10 cellular contexts compared by ENCODE assay signal in genomic region chr21:16534408-16535099, GRCh38.
DNase-seq lines count a peak whose midpoint lies in the region; ATAC-seq and TF ChIP-seq lines count a peak whose summit lies in the region.
"Had no signal": no experiment of that assay in that cellular context is flagged by ENCODE, and none has a peak within 500 bp of the region (broad histone marks: within the 10 kb centered on the region; RNA-seq: fewer than 3 reads in every experiment).

No MANE protein-coding gene starts in this region.

- H3K27me3 ChIP-seq in endocrine pancreas (ENCODE audit: control insufficient read depth, insufficient read depth, low read length), result no peaks in the 10 kb centered on the region

- no peaks in the 10 kb centered on the region for H3K9me3 ChIP-seq in endocrine pancreas (ENCODE audit: control insufficient read depth, low read length)

- TF ChIP-seq CTCF in progenitor cell of endocrine pancreas (IDR thresholded peaks at IDR 0.05; ENCODE audit: unreplicated experiment), result no peak

- H3K36me3 Mint-ChIP-seq in progenitor cell of endocrine pancreas (ENCODE audit: insufficient read depth), result peaks cover 2% of the 10 kb centered on the region
- H3K36me3 Mint-ChIP-seq in activated T-cell treated with anti-CD3 and anti-CD28 coated beads, Interleukin-2, amount 50 U/mL, for 4 hours (ENCODE audit: insufficient read depth), result no peaks in the 10 kb centered on the region
- H3K36me3 Mint-ChIP-seq: IgD-negative memory B cell had no signal

- peaks cover 3% of the 10 kb centered on the region for H3K4me1 Mint-ChIP-seq in progenitor cell of endocrine pancreas (ENCODE audit: low read depth)
- H3K4me1 Mint-ChIP-seq in activated T-cell treated with anti-CD3 and anti-CD28 coated beads, Interleukin-2, amount 50 U/mL, for 4 hours (ENCODE audit: low read depth), result no peaks in the 10 kb centered on the region
- H3K4me1 Mint-ChIP-seq: IgD-negative memory B cell had no signal

- H3K4me3 Mint-ChIP-seq in progenitor cell of endocrine pancreas (ENCODE audit: low read depth), result no peak overlapping the region
- no peak overlapping the region for H3K4me3 Mint-ChIP-seq in activated T-cell treated with anti-CD3 and anti-CD28 coated beads, Interleukin-2, amount 50 U/mL, for 4 hours
- H3K4me3 Mint-ChIP-seq: IgD-negative memory B cell had no signal

- no peak for ATAC-seq in HG02623 (IDR thresholded peaks at IDR 0.05; ENCODE audit: unreplicated experiment)
- ATAC-seq in activated T-cell treated with anti-CD3 and anti-CD28 coated beads, Interleukin-2, amount 50 U/mL, for 4 hours, result no peak

- H3K27ac Mint-ChIP-seq in progenitor cell of endocrine pancreas, result no peak overlapping the region
- H3K27ac Mint-ChIP-seq: IgD-negative memory B cell had no signal

- H3K36me3 ChIP-seq in endocrine pancreas (ENCODE audit: control insufficient read depth, insufficient read depth, low read length), result no peaks in the 10 kb centered on the region

- DNase-seq in A172 (ENCODE audit: low spot score) (peak; percentile 79), NCI-H2029 treated with DMSO at 0.1 percent for 48 hours (lab: John Stamatoyannopoulos, UW) (peak; percentile 59), midbrain (lab: John Stamatoyannopoulos, UW) (peak; percentile 81), progenitor cell of endocrine pancreas (ENCODE audit: low spot score, unreplicated experiment) (no peak), MV-4-11 (lab: John Stamatoyannopoulos, UW) (no peak)
- no peak for DNase-seq in activated T-cell treated with anti-CD3 and anti-CD28 coated beads, Interleukin-2, amount 50 U/mL, for 4 hours
- DNase-seq: DND-41 had no signal

- H3K27me3 Mint-ChIP-seq in progenitor cell of endocrine pancreas, result no peaks in the 10 kb centered on the region
- H3K27me3 Mint-ChIP-seq in activated T-cell treated with anti-CD3 and anti-CD28 coated beads, Interleukin-2, amount 50 U/mL, for 4 hours (ENCODE audit: low read depth), result no peaks in the 10 kb centered on the region
- H3K27me3 Mint-ChIP-seq: IgD-negative memory B cell had no signal

- H3K9ac ChIP-seq in endocrine pancreas (ENCODE audit: control insufficient read depth, insufficient read depth, low read length), result peak overlapping the region; percentile 60

- peak overlapping the region; percentile 78 for H3K4me3 ChIP-seq in endocrine pancreas (ENCODE audit: control insufficient read depth, insufficient read depth, low read length)

- peaks cover 10% of the 10 kb centered on the region for H3K9me3 Mint-ChIP-seq in progenitor cell of endocrine pancreas (ENCODE audit: low read depth)
- H3K9me3 Mint-ChIP-seq in activated T-cell treated with anti-CD3 and anti-CD28 coated beads, Interleukin-2, amount 50 U/mL, for 4 hours, result peaks cover 7% of the 10 kb centered on the region

- H3K4me1 ChIP-seq in endocrine pancreas (ENCODE audit: control insufficient read depth, insufficient read depth, low read length), result peaks cover 3% of the 10 kb centered on the region

Comparison
In these comparisons a context has a peak if more than half of its experiments do, and no peak if none do; other contexts are left out.
1. DNase-seq: peak in A172 (single experiment), NCI-H2029 treated with DMSO at 0.1 percent for 48 hours (single experiment) and midbrain (single experiment); none in progenitor cell of endocrine pancreas (single experiment), activated T-cell treated with anti-CD3 and anti-CD28 coated beads, Interleukin-2, amount 50 U/mL, for 4 hours (single experiment) and MV-4-11 (single experiment).